Comparison of ENCODE assay signal across 14 cellular contexts in genomic region chr5:157598350-157598936, GRCh38. TPM values are rescaled to one million over a fixed set of nuclear protein-coding genes. Genes with fewer than 3 reads are reported as not detected.
DNase-seq lines count a peak whose midpoint lies in the region; ATAC-seq, FAIRE-seq and TF ChIP-seq lines count a peak whose summit lies in the region.
"Had no signal": no experiment of that assay in that cellular context is flagged by ENCODE, and none has a peak within 500 bp of the region (broad histone marks: within the 10 kb centered on the region; RNA-seq: fewer than 3 reads in every experiment).

No MANE protein-coding gene starts in this region.

- peaks cover 95% of the 10 kb centered on the region for H3K4me1 Mint-ChIP-seq in activated CD4-positive, alpha-beta T cell treated with anti-CD3 and anti-CD28 coated beads for 36 hours

- H2AFZ ChIP-seq in GM12878 (ENCODE audit: control insufficient read depth, low read depth, low read length) = no peak overlapping the region; the same call in 1 of the 2 replicates

- no TSS peak for BruUV-seq in GM12878 (replicated peaks; lab: Mats Ljungman, UMichigan)

- no peaks in the 10 kb centered on the region for H3K36me3 ChIP-seq in KOPT-K1 (ENCODE audit: insufficient read depth, low read length)
- no peaks in the 10 kb centered on the region for H3K36me3 ChIP-seq in GM12878 (ENCODE audit: control insufficient read depth in 2 of 2, insufficient read depth in 2 of 2, low read length in 1 of 2)
- H3K36me3 ChIP-seq: upper lobe of left lung had no signal

- ATAC-seq in activated CD4-positive, alpha-beta T cell treated with anti-CD3 and anti-CD28 coated beads for 36 hours = no peak
- ATAC-seq in GM21528 (IDR thresholded peaks at IDR 0.05; ENCODE audit: low FRiP score, unreplicated experiment) (peak; percentile 33), GM12878 (peak; percentile 11), HG03135 (IDR thresholded peaks at IDR 0.05; ENCODE audit: unreplicated experiment) (no peak), HG03039 (IDR thresholded peaks at IDR 0.05; ENCODE audit: unreplicated experiment) (no peak), GM21717 (IDR thresholded peaks at IDR 0.05; ENCODE audit: unreplicated experiment) (no peak)

- H3K27ac Mint-ChIP-seq in activated CD4-positive, alpha-beta T cell treated with anti-CD3 and anti-CD28 coated beads for 36 hours = peak overlapping the region; percentile 38

- no peaks in the 10 kb centered on the region for H3K27me3 ChIP-seq in GM12878 (replicated peaks in 1 of 2; ENCODE audit: control insufficient read depth in 2 of 2, insufficient read depth in 2 of 2, low read length in 1 of 2)
- H3K27me3 ChIP-seq: upper lobe of left lung had no signal

- no peaks in the 10 kb centered on the region for H3K27me3 Mint-ChIP-seq in activated CD4-positive, alpha-beta T cell treated with anti-CD3 and anti-CD28 coated beads for 36 hours

- peaks cover 10% of the 10 kb centered on the region for H3K36me3 Mint-ChIP-seq in activated CD4-positive, alpha-beta T cell treated with anti-CD3 and anti-CD28 coated beads for 36 hours (ENCODE audit: low read depth)

- no peak for DNase-seq in activated CD4-positive, alpha-beta T cell treated with anti-CD3 and anti-CD28 coated beads for 36 hours
- no peak for DNase-seq in activated CD4-positive, alpha-beta T cell treated with anti-CD3 and anti-CD28 coated beads, Interleukin-2, amount 50 U/mL, for 48 hours
- DNase-seq in GM12878 (ENCODE audit: low read depth, low spot score) = no peak
- DNase-seq: DMS153, NCI-H2029 treated with DMSO at 0.1 percent for 48 hours, T1000, upper lobe of left lung had no signal

- TF ChIP-seq CTCF in GM12878 (IDR thresholded peaks at IDR 0.05 in 2 of 3, conservative IDR thresholded peaks at IDR 0.05 in 1 of 3; ENCODE audit: control insufficient read depth in 2 of 3, extremely low read depth in 1 of 3, insufficient read depth in 1 of 3, low read depth in 3 of 3, low read length in 3 of 3) = no peak

- in situ Hi-C loops in GM12878 (cut with MboI) = no loop called here

- TF ChIP-seq POLR2A in GM12878 (IDR thresholded peaks at IDR 0.05; ENCODE audit: low read depth, low read length) = no peak

- no peak overlapping the region for H3K4me3 Mint-ChIP-seq in activated CD4-positive, alpha-beta T cell treated with anti-CD3 and anti-CD28 coated beads for 36 hours

- CTCF ChIA-PET in activated CD4-positive, alpha-beta T cell treated with anti-CD3 and anti-CD28 coated beads for 36 hours (lab: Charles Lee) = interaction anchor here (0.9 kb wide), 1 partner anchor 13 kb away, joined by 4 read pairs; no protein-coding TSS in a partner anchor
- CTCF ChIA-PET in GM12878 (lab: Yijun Ruan, JAX) = interaction anchor here (1.0 to 2.9 kb wide), 4 partner anchors 72 to 228 kb away, joined by 3 to 14 read pairs (median 4); no protein-coding TSS in a partner anchor

- H4K20me1 ChIP-seq in GM12878 (ENCODE audit: control insufficient read depth, insufficient read depth) = no peaks in the 10 kb centered on the region

- H3K9ac ChIP-seq in GM12878 (ENCODE audit: control insufficient read depth, insufficient read depth, low read length) = no peak overlapping the region

- peak overlapping the region; percentile 80 for H3K27ac ChIP-seq in KOPT-K1 (ENCODE audit: low read depth, low read length, poor library complexity, severe bottlenecking)
- H3K27ac ChIP-seq in GM12878 (ENCODE audit: control insufficient read depth, insufficient read depth) = peak overlapping the region; percentile 79
- H3K27ac ChIP-seq: upper lobe of left lung had no signal

- intact Hi-C loops in activated CD4-positive, alpha-beta T cell treated with anti-CD3 and anti-CD28 coated beads for 36 hours (cut with DNase I, micrococcal nuclease) = loop anchor here in 1 of 2 experiments (5.0 to 10.0 kb wide), 3 partner anchors 134 to 444 kb away; partner anchors contain the start of gene THG1L
- intact Hi-C loops in GM12878 (cut with micrococcal nuclease; ENCODE audit: unreplicated experiment) = loop anchor here (10.0 kb wide), 3 partner anchors 266 to 684 kb away; no protein-coding TSS in a partner anchor

- H3K4me1 ChIP-seq in GM12878 (ENCODE audit: control insufficient read depth, insufficient read depth, low read length) = peaks cover 84% of the 10 kb centered on the region

- SMC1A ChIA-PET in GM12878 (lab: Charles Lee; ENCODE audit: uncharacterized antibody, unreplicated experiment) = interaction anchor here (2.0 to 11.0 kb wide), 5 partner anchors 12 to 99 kb away, joined by 5 to 146 read pairs (median 129); no protein-coding TSS in a partner anchor

- no peaks in the 10 kb centered on the region for H3K79me2 ChIP-seq in GM12878 (ENCODE audit: control insufficient read depth, insufficient read depth, low read length)

- H3K9me3 Mint-ChIP-seq in activated CD4-positive, alpha-beta T cell treated with anti-CD3 and anti-CD28 coated beads for 36 hours (ENCODE audit: low read depth) = peaks cover 6% of the 10 kb centered on the region

- 0 out of 4 replicates have a peak, but pooled peaks of 1 of the 2 experiments have one; percentile 22 for TF ChIP-seq EP300 in GM12878 (IDR thresholded peaks at IDR 0.05; ENCODE audit: borderline replicate concordance in 1 of 2, control insufficient read depth in 1 of 2, low read depth in 2 of 2, low read length in 2 of 2)

- H3K4me3 ChIP-seq in GM12878 = no peak overlapping the region
- H3K4me3 ChIP-seq: upper lobe of left lung had no signal

- WGBS in GM12878 (ENCODE audit: insufficient coverage, insufficient replicate concordance, low lambda C conversion rate, missing lambda C conversion rate) = 0% methylated on average over 2 of the region's 2 CpGs

- TF ChIP-seq RAD21 in GM12878 (IDR thresholded peaks at IDR 0.05; ENCODE audit: insufficient read depth, low read depth, low read length) = no peak

- POLR2A ChIA-PET in activated CD4-positive, alpha-beta T cell treated with anti-CD3 and anti-CD28 coated beads for 36 hours (lab: Charles Lee) = no interaction called here
- POLR2A ChIA-PET in GM12878 (lab: Charles Lee) = no interaction called here

- H3K4me2 ChIP-seq in GM12878 (ENCODE audit: control insufficient read depth, insufficient read depth) = peak overlapping the region; percentile 59; the same call in 1 of the 2 replicates

- no peaks in the 10 kb centered on the region for H3K9me3 ChIP-seq in KOPT-K1 (ENCODE audit: insufficient read depth, low read length, poor library complexity, severe bottlenecking)
- no peaks in the 10 kb centered on the region; the same call in 2 of the 3 replicates for H3K9me3 ChIP-seq in GM12878 (replicated peaks; ENCODE audit: control insufficient read depth, insufficient read depth, low read length)
- H3K9me3 ChIP-seq: upper lobe of left lung had no signal

- peak; percentile 72 for FAIRE-seq in GM12878 (lab: Jason Lieb, UNC)
- FAIRE-seq: A204.1 had no signal

- RAD21 ChIA-PET in GM12878 (lab: Charles Lee; ENCODE audit: unreplicated experiment) = interaction anchor here (1.2 to 9.3 kb wide), 4 partner anchors 11 to 131 kb away, joined by 3 to 90 read pairs (median 62); no protein-coding TSS in a partner anchor

TF ChIP-seq in GM12878, 131 proteins besides CTCF, POLR2A, EP300 and RAD21 (continues in another document):
- TF ChIP-seq KAT2A (conservative IDR thresholded peaks at IDR 0.05; ENCODE audit: control insufficient read depth, low read depth, low read length) = no peak
- no peak for TF ChIP-seq ZZZ3 (IDR thresholded peaks at IDR 0.05; ENCODE audit: control insufficient read depth, insufficient read length, low read depth)
- TF ChIP-seq ATF7 (IDR thresholded peaks at IDR 0.05; ENCODE audit: low read depth) = no peak

RNA-seq across cellular contexts. Expression of gene ADAM19, which starts 22.9 kb away (rescaled TPM):
- 10 to 100 TPM; 63.6 to 69.5 TPM for total RNA-seq in activated CD4-positive, alpha-beta T cell treated with anti-CD3 and anti-CD28 coated beads for 36 hours
- total RNA-seq in GM12878 (2013; cell fraction: nucleolus; rRNA removed) = 86.7 and 95.1 TPM in 2 replicates
- total RNA-seq in GM12878 (2014; rRNA removed) = 47.0 and 50.9 TPM in 2 replicates
- 33.5 and 37.1 TPM in 2 replicates for total RNA-seq in GM12878 (2014; rRNA removed; fragmentation: Illumina TruSeq; extraction: Trizol)
- 87.3 and 92.8 TPM in 2 replicates for total RNA-seq in GM12878 (2021)
- 9.4 TPM for polyA plus RNA-seq in GM12878 (2011; ENCODE audit: low read depth)
- 19.3 and 26.1 TPM in 2 replicates for polyA plus RNA-seq in GM12878 (2011; rRNA removed)
- 21.6 and 23.2 TPM in 2 replicates for polyA plus RNA-seq in GM12878 (2011; cell fraction: cytosol; rRNA removed)
- polyA plus RNA-seq in GM12878 (2011; cell fraction: nucleus; rRNA removed) = 37.3 and 40.3 TPM in 2 replicates
- polyA plus RNA-seq in GM12878 (2012) = 13.1 and 18.1 TPM in 2 replicates
- polyA plus RNA-seq in GM12878 (2014; fragmentation: Illumina TruSeq; extraction: Trizol) = 40.6 and 48.5 TPM in 2 replicates
- 10 to 100 TPM; 16.0 to 24.4 TPM for polyA plus RNA-seq in GM12878 (2014; fragmentation: Nextera tagmentation; extraction: Ambion mirVana)
- polyA plus RNA-seq in GM12878 (2014; rRNA removed) = 40.9 and 43.0 TPM in 2 replicates
- 10 to 100 TPM; 52.4 to 59.3 TPM for polyA plus RNA-seq in GM12878 (2016; fragmentation: Nextera tagmentation; extraction: Ambion mirVana)
- polyA minus RNA-seq in GM12878 (2011; rRNA and poly(A)+ RNA removed) = 52.0 and 66.1 TPM in 2 replicates
- polyA minus RNA-seq in GM12878 (2011; cell fraction: cytosol; rRNA and poly(A)+ RNA removed) = 23.7 and 28.1 TPM in 2 replicates
- 20.6 and 36.1 TPM in 2 replicates for polyA minus RNA-seq in GM12878 (2011; cell fraction: nucleus; rRNA and poly(A)+ RNA removed)

RNA-seq across cellular contexts. Expression of gene SOX30, which starts 53.8 kb away (rescaled TPM):
- total RNA-seq in activated CD4-positive, alpha-beta T cell treated with anti-CD3 and anti-CD28 coated beads for 36 hours = under 1 TPM; 0.18 to 0.44 TPM
- 0.17 and 0.31 TPM in 2 replicates for total RNA-seq in GM12878 (2013; cell fraction: nucleolus; rRNA removed)
- total RNA-seq in GM12878 (2014; rRNA removed) (0.11 TPM in 1 of 2 replicates, not detected in the other), GM12878 (2014; rRNA removed; fragmentation: Illumina TruSeq; extraction: Trizol) (0.09 TPM in 1 of 2 replicates, not detected in the other), GM12878 (2021) (0.11 and 0.13 TPM in 2 replicates)
- polyA plus RNA-seq in GM12878 (2011; ENCODE audit: low read depth) = not detected
- polyA plus RNA-seq in GM12878 (2011; rRNA removed) (0.06 and 0.11 TPM in 2 replicates), GM12878 (2014; fragmentation: Illumina TruSeq; extraction: Trizol) (0.10 TPM in 1 of 2 replicates, not detected in the other), GM12878 (2014; fragmentation: Nextera tagmentation; extraction: Ambion mirVana) (under 1 TPM; 0.06 to 0.07 TPM), GM12878 (2014; rRNA removed) (0.08 TPM in 1 of 2 replicates, not detected in the other), GM12878 (2016; fragmentation: Nextera tagmentation; extraction: Ambion mirVana) (under 1 TPM; 0.09 to 0.32 TPM)
- 0.07 TPM in 2 replicates for polyA plus RNA-seq in GM12878 (2011; cell fraction: cytosol; rRNA removed)
- polyA plus RNA-seq in GM12878 (2011; cell fraction: nucleus; rRNA removed) = not detected in 2 replicates
- 0.04 and 0.07 TPM in 2 replicates for polyA plus RNA-seq in GM12878 (2012)
- polyA minus RNA-seq in GM12878 (2011; rRNA and poly(A)+ RNA removed) = 0.22 and 0.26 TPM in 2 replicates
- not detected in 2 replicates for polyA minus RNA-seq in GM12878 (2011; cell fraction: cytosol; rRNA and poly(A)+ RNA removed)
- polyA minus RNA-seq in GM12878 (2011; cell fraction: nucleus; rRNA and poly(A)+ RNA removed) = 0.12 TPM in 1 of 2 replicates, not detected in the other
- polyA plus RNA-seq: neural cell had no signal

Comparison
In these comparisons a context has a peak if more than half of its experiments do, and no peak if none do; other contexts are left out.
1. ATAC-seq: peak in GM21528 (single experiment) and GM12878 (single experiment); none in activated CD4-positive, alpha-beta T cell treated with anti-CD3 and anti-CD28 coated beads for 36 hours (single experiment), HG03135 (single experiment), HG03039 (single experiment) and GM21717 (single experiment).